In genomic region chr2:102368461-102369109, GRCh38 we compare ENCODE assay signal across 20 cellular contexts. TPM values are rescaled to one million over a fixed set of nuclear protein-coding genes. Genes with fewer than 3 reads are reported as not detected.
DNase-seq lines count a peak whose midpoint lies in the region; ATAC-seq and TF ChIP-seq lines count a peak whose summit lies in the region.
"Had no signal": no experiment of that assay in that cellular context is flagged by ENCODE, and none has a peak within 500 bp of the region (broad histone marks: within the 10 kb centered on the region; RNA-seq: fewer than 3 reads in every experiment).

No MANE protein-coding gene starts in this region.

- H3K4me3 Mint-ChIP-seq in CD4-positive, alpha-beta memory T cell = peak overlapping the region in 7 of 8 donors; percentile 74 to 86 (median 84)
- peak overlapping the region in 7 of 10 donors; percentile 57 to 79 (median 75) for H3K4me3 Mint-ChIP-seq in naive thymus-derived CD4-positive, alpha-beta T cell
- H3K4me3 Mint-ChIP-seq: endodermal cell, H9 had no signal

- peak in 4 of 5 donors; percentile 7 to 51 (median 36) for DNase-seq in CD4-positive, alpha-beta memory T cell
- DNase-seq in Peyer's patch (peak in 1 of 3 donors; percentile 25), activated gamma-delta T cell (lab: John Stamatoyannopoulos, UW) (peak; percentile 19), T-helper 9 cell (no peak)
- no peak for DNase-seq in naive thymus-derived CD4-positive, alpha-beta T cell
- no peak for DNase-seq in stimulated activated CD4-positive, alpha-beta T cell treated with anti-CD3 and anti-CD28 coated beads, Interleukin-15, amount 100 ng/mL, for 24 hours
- DNase-seq: activated CD8-positive, alpha-beta memory T cell treated with anti-CD3 and anti-CD28 coated beads, Interleukin-2, amount 50 U/mL, for 48 hours; Calu3; endodermal cell; H9; left ventricle myocardium superior; NCI-H146; NCI-H226; occipital lobe; substantia nigra had no signal

- peak overlapping the region in 6 of 7 donors; percentile 48 to 98 (median 92) for H3K27ac Mint-ChIP-seq in CD4-positive, alpha-beta memory T cell
- H3K27ac Mint-ChIP-seq in naive thymus-derived CD4-positive, alpha-beta T cell = peak overlapping the region in 8 of 9 donors; percentile 8 to 95 (median 87)
- H3K27ac Mint-ChIP-seq: endodermal cell, H9 had no signal

- peaks cover 33 to 70% (median 56%) of the 10 kb centered on the region in 4 donors for H3K4me1 Mint-ChIP-seq in CD4-positive, alpha-beta memory T cell
- peaks cover 33 to 65% (median 51%) of the 10 kb centered on the region in 7 donors for H3K4me1 Mint-ChIP-seq in naive thymus-derived CD4-positive, alpha-beta T cell
- H3K4me1 Mint-ChIP-seq: endodermal cell, H9 had no signal

- H3K9me3 Mint-ChIP-seq in CD4-positive, alpha-beta memory T cell = peaks cover 2 to 28% (median 17%) of the 10 kb centered on the region in 8 donors
- H3K9me3 Mint-ChIP-seq in naive thymus-derived CD4-positive, alpha-beta T cell = peaks cover 0 to 33% (median 14%) of the 10 kb centered on the region in 11 donors

- intact Hi-C loops in CD4-positive, alpha-beta memory T cell (cut with micrococcal nuclease) = loop anchor here (1.0 kb wide), 1 partner anchor 23 kb away; no protein-coding TSS in a partner anchor
- intact Hi-C loops in naive thymus-derived CD4-positive, alpha-beta T cell (cut with micrococcal nuclease) = no loop called here

- H3K36me3 Mint-ChIP-seq in CD4-positive, alpha-beta memory T cell = peaks cover 35 to 52% of the 10 kb centered on the region in 2 donors
- peaks cover 9 to 90% (median 24%) of the 10 kb centered on the region in 5 donors for H3K36me3 Mint-ChIP-seq in naive thymus-derived CD4-positive, alpha-beta T cell

- peaks cover 51% of the 10 kb centered on the region for H3K4me1 ChIP-seq in CD4-positive, alpha-beta memory T cell (ENCODE audit: insufficient read depth, low read length)
- no peaks in the 10 kb centered on the region for H3K4me1 ChIP-seq in Peyer's patch
- peaks cover 25 to 40% of the 10 kb centered on the region in 2 donors for H3K4me1 ChIP-seq in naive thymus-derived CD4-positive, alpha-beta T cell (ENCODE audit: control insufficient read depth in 2 of 2, insufficient read depth in 2 of 2, low read length in 2 of 2)
- H3K4me1 ChIP-seq: ascending aorta had no signal

- POLR2A ChIA-PET in CD4-positive, alpha-beta memory T cell (lab: Charles Lee; ENCODE audit: partially characterized antibody) = interaction anchor here (0.9 to 2.4 kb wide), 4 partner anchors 10 to 670 kb away, joined by 3 to 27 read pairs (median 4); partner anchors contain the start of gene IL18R1
- POLR2A ChIA-PET in naive thymus-derived CD4-positive, alpha-beta T cell (lab: Charles Lee) = interaction anchor here (0.8 to 1.9 kb wide), 2 partner anchors 10 kb away, joined by 3 to 8 read pairs; no protein-coding TSS in a partner anchor

- ATAC-seq in naive thymus-derived CD4-positive, alpha-beta T cell = no peak
- ATAC-seq in GM21619 (IDR thresholded peaks at IDR 0.05; ENCODE audit: unreplicated experiment) = no peak
- ATAC-seq: left ventricle myocardium superior had no signal

- H3K36me3 ChIP-seq in CD4-positive, alpha-beta memory T cell (ENCODE audit: insufficient read depth, low read length) = no peaks in the 10 kb centered on the region
- H3K36me3 ChIP-seq in Peyer's patch = no peaks in the 10 kb centered on the region
- no peaks in the 10 kb centered on the region for H3K36me3 ChIP-seq in naive thymus-derived CD4-positive, alpha-beta T cell (ENCODE audit: control insufficient read depth in 2 of 3, insufficient read depth in 3 of 3, low read length in 3 of 3)
- H3K36me3 ChIP-seq: ascending aorta had no signal

- peaks cover 0 to 14% of the 10 kb centered on the region in 2 donors for H3K9me3 ChIP-seq in CD4-positive, alpha-beta memory T cell (ENCODE audit: control insufficient read depth in 1 of 2, low read length in 2 of 2)
- H3K9me3 ChIP-seq in Peyer's patch = peaks cover 0 to 6% (median 2%) of the 10 kb centered on the region in 4 donors
- H3K9me3 ChIP-seq in naive thymus-derived CD4-positive, alpha-beta T cell (ENCODE audit: control insufficient read depth in 2 of 3, low read length in 3 of 3) = peaks cover 0 to 12% (median 5%) of the 10 kb centered on the region in 3 experiments

- peak overlapping the region in 1 of 2 donors; percentile 21 for H3K4me3 ChIP-seq in CD4-positive, alpha-beta memory T cell (ENCODE audit: low read length in 2 of 2)
- peak overlapping the region in 2 of 4 donors; percentile 1 to 14 for H3K4me3 ChIP-seq in Peyer's patch
- H3K4me3 ChIP-seq in naive thymus-derived CD4-positive, alpha-beta T cell (ENCODE audit: low read length) = peak overlapping the region; percentile 4
- H3K4me3 ChIP-seq: ascending aorta had no signal

- TF ChIP-seq POLR2A in Peyer's patch (IDR thresholded peaks at IDR 0.05) = no peak

- H3K27me3 Mint-ChIP-seq in CD4-positive, alpha-beta memory T cell = no peaks in the 10 kb centered on the region
- H3K27me3 Mint-ChIP-seq in naive thymus-derived CD4-positive, alpha-beta T cell = no peaks in the 10 kb centered on the region

- no peaks in the 10 kb centered on the region for H3K27me3 ChIP-seq in CD4-positive, alpha-beta memory T cell (ENCODE audit: insufficient read depth, low read length)
- no peaks in the 10 kb centered on the region for H3K27me3 ChIP-seq in Peyer's patch
- H3K27me3 ChIP-seq in naive thymus-derived CD4-positive, alpha-beta T cell (ENCODE audit: control insufficient read depth in 2 of 2, insufficient read depth in 2 of 2, low read length in 2 of 2) = no peaks in the 10 kb centered on the region
- H3K27me3 ChIP-seq: ascending aorta had no signal

- TF ChIP-seq CTCF in Peyer's patch (IDR thresholded peaks at IDR 0.05) = no peak

- CTCF ChIA-PET in CD4-positive, alpha-beta memory T cell (lab: Charles Lee; ENCODE audit: partially characterized antibody) = interaction anchor here (1.0 to 2.3 kb wide), 5 partner anchors 8 to 74 kb away, joined by 3 to 21 read pairs (median 10); partner anchors contain the start of gene IL18R1
- CTCF ChIA-PET in naive thymus-derived CD4-positive, alpha-beta T cell (lab: Charles Lee) = interaction anchor here (1.4 kb wide), 1 partner anchor 11 kb away, joined by 4 read pairs; no protein-coding TSS in a partner anchor

- H3K27ac ChIP-seq in CD4-positive, alpha-beta memory T cell (ENCODE audit: low read depth, low read length) = peak overlapping the region; percentile 59
- peak overlapping the region; percentile 30 to 68 (median 45) for H3K27ac ChIP-seq in Peyer's patch
- no peak overlapping the region for H3K27ac ChIP-seq in naive thymus-derived CD4-positive, alpha-beta T cell (ENCODE audit: low read depth, low read length)
- H3K27ac ChIP-seq: ascending aorta had no signal

RNA-seq across cellular contexts. Expression of gene IL18R1, which starts 13.0 kb away (rescaled TPM):
- 10 to 100 TPM in 1 of 2 experiments, 1 to 10 TPM in 1; 9.5 to 11.0 TPM for total RNA-seq in CD4-positive, alpha-beta memory T cell
- polyA plus RNA-seq in CD4-positive, alpha-beta memory T cell = 10 to 100 TPM; 12.4 to 18.4 TPM
- 10 to 100 TPM in 2 of 4 donors, 1 to 10 TPM in 2; 3.6 to 20.6 (median 12.9) TPM for total RNA-seq in Peyer's patch
- 10 to 100 TPM in 1 of 5 experiments, 1 to 10 TPM in 4; 2.1 to 52.8 (median 5.3) TPM for total RNA-seq in naive thymus-derived CD4-positive, alpha-beta T cell
- polyA plus RNA-seq in naive thymus-derived CD4-positive, alpha-beta T cell = 1 to 10 TPM in 1 of 2 donors, under 1 TPM in 1; 0.77 to 2.0 TPM
- total RNA-seq: G401, H9 had no signal

RNA-seq across cellular contexts. Expression of gene IL18RAP, which starts 54.4 kb away (rescaled TPM):
- 1 to 10 TPM; 4.2 to 6.5 TPM for total RNA-seq in CD4-positive, alpha-beta memory T cell
- 1 to 10 TPM in 1 of 2 donors, under 1 TPM in 1; 0.33 to 5.1 TPM for polyA plus RNA-seq in CD4-positive, alpha-beta memory T cell
- total RNA-seq in Peyer's patch = 1 to 10 TPM; 4.2 to 6.8 (median 4.9) TPM
- 10 to 100 TPM in 2 of 5 experiments, 1 to 10 TPM in 1, under 1 TPM in 1, not detected in 1; 0.30 to 17.1 (median 7.5) TPM for total RNA-seq in naive thymus-derived CD4-positive, alpha-beta T cell
- polyA plus RNA-seq in naive thymus-derived CD4-positive, alpha-beta T cell = not detected
- total RNA-seq: Calu3, chondrocyte, G401, H9, MCF 10A had no signal

RNA-seq across cellular contexts. Expression of gene IL1RL1, which starts 57.2 kb away (rescaled TPM):
- under 1 TPM; 0.26 to 0.33 TPM for total RNA-seq in CD4-positive, alpha-beta memory T cell
- under 1 TPM in 1 of 2 donors, not detected in 1; 0.29 TPM for polyA plus RNA-seq in CD4-positive, alpha-beta memory T cell
- 10 to 100 TPM in 2 of 4 donors, 1 to 10 TPM in 2; 4.0 to 47.2 (median 15.9) TPM for total RNA-seq in Peyer's patch
- total RNA-seq in naive thymus-derived CD4-positive, alpha-beta T cell = 1 to 10 TPM in 2 of 5 experiments, under 1 TPM in 1, not detected in 2; 0.48 to 7.9 (median 4.9) TPM
- not detected for polyA plus RNA-seq in naive thymus-derived CD4-positive, alpha-beta T cell
- total RNA-seq: Calu3, chondrocyte, G401, H9, occipital lobe had no signal

Comparison
In these comparisons a context has a peak if more than half of its experiments do, and no peak if none do; other contexts are left out.
1. DNase-seq: peak in CD4-positive, alpha-beta memory T cell (4 of 5) and activated gamma-delta T cell (single experiment); none in naive thymus-derived CD4-positive, alpha-beta T cell (0 of 9), T-helper 9 cell (single experiment) and stimulated activated CD4-positive, alpha-beta T cell treated with anti-CD3 and anti-CD28 coated beads, Interleukin-15, amount 100 ng/mL, for 24 hours (single experiment).